In genomic region chr2:51969349-51969748, GRCh38 we compare ENCODE assay signal across 36 cellular contexts.
"Had no signal": no experiment of that assay in that cellular context is flagged by ENCODE, and none has a peak within 500 bp of the region (broad histone marks: within the 10 kb centered on the region; RNA-seq: fewer than 3 reads in every experiment).

No MANE protein-coding gene starts in this region.

- H3K36me3 Mint-ChIP-seq: activated CD4-positive, alpha-beta memory T cell treated with anti-CD3 and anti-CD28 coated beads for 36 hours; activated naive CD4-positive, alpha-beta T cell treated with anti-CD3 and anti-CD28 coated beads, Interleukin-2, amount 50 U/mL, for 72 hours; activated naive CD8-positive, alpha-beta T cell treated with anti-CD3 and anti-CD28 coated beads for 36 hours had no signal

- H3K27ac ChIP-seq: adrenal gland, body of pancreas, brain microvascular endothelial cell, breast epithelium, VCaP had no signal

- H3K27me3 ChIP-seq: adrenal gland, body of pancreas, brain microvascular endothelial cell, breast epithelium had no signal

- H3K4me1 Mint-ChIP-seq: activated B cell treated with CpG ODN at 0.5 μM for 24 hours; activated CD4-positive, alpha-beta T cell treated with anti-CD3 and anti-CD28 coated beads, Interleukin-2, amount 10 ng/mL, durations not matched to agents 24 days and 14 days; activated naive CD8-positive, alpha-beta T cell treated with anti-CD3 and anti-CD28 coated beads for 36 hours; activated T-helper 17 cell treated with anti-CD3 and anti-CD28 coated beads, Interleukin-2, amount 50 U/mL, for 72 hours had no signal

- H3K27me3 Mint-ChIP-seq: activated B cell treated with CpG ODN at 0.5 μM for 24 hours; activated CD4-positive, alpha-beta memory T cell treated with anti-CD3 and anti-CD28 coated beads for 36 hours; activated CD4-positive, alpha-beta T cell treated with anti-CD3 and anti-CD28 coated beads, Interleukin-2, amount 10 ng/mL, durations not matched to agents 24 days and 14 days; activated CD8-positive, alpha-beta T cell treated with anti-CD3 and anti-CD28 coated beads for 36 hours; activated naive CD8-positive, alpha-beta T cell treated with anti-CD3 and anti-CD28 coated beads for 36 hours; activated T-helper 17 cell treated with anti-CD3 and anti-CD28 coated beads, Interleukin-2, amount 50 U/mL, for 72 hours had no signal

- FAIRE-seq: astrocyte, TTC549 had no signal

- H3K4me3 ChIP-seq: adrenal gland, body of pancreas, breast epithelium had no signal

- ATAC-seq: activated CD8-positive, alpha-beta T cell treated with anti-CD3 and anti-CD28 coated beads for 36 hours; activated naive CD4-positive, alpha-beta T cell treated with anti-CD3 and anti-CD28 coated beads, Interleukin-2, amount 50 U/mL, for 72 hours; activated T-cell treated with anti-CD3 and anti-CD28 coated beads, Interleukin-2, amount 50 U/mL, for 4 hours; activated T-cell treated with anti-CD3 and anti-CD28 coated beads, Interleukin-2, amount 50 U/mL, for 72 hours; activated T-helper 17 cell treated with anti-CD3 and anti-CD28 coated beads, Interleukin-2, amount 50 U/mL, for 72 hours; body of pancreas had no signal

- H3K36me3 ChIP-seq: adrenal gland, brain microvascular endothelial cell, breast epithelium had no signal

- H3K9me3 Mint-ChIP-seq: activated B cell treated with CpG ODN at 0.5 μM for 24 hours had no signal

- H3K27ac Mint-ChIP-seq: activated B cell treated with CpG ODN at 0.5 μM for 24 hours; activated CD4-positive, alpha-beta memory T cell treated with anti-CD3 and anti-CD28 coated beads for 36 hours; activated CD4-positive, alpha-beta T cell treated with anti-CD3 and anti-CD28 coated beads, Interleukin-2, amount 10 ng/mL, durations not matched to agents 24 days and 14 days; activated CD8-positive, alpha-beta T cell treated with anti-CD3 and anti-CD28 coated beads for 36 hours; activated naive CD4-positive, alpha-beta T cell treated with anti-CD3 and anti-CD28 coated beads for 36 hours; activated naive CD4-positive, alpha-beta T cell treated with anti-CD3 and anti-CD28 coated beads, Interleukin-2, amount 50 U/mL, for 72 hours; activated naive CD8-positive, alpha-beta T cell treated with anti-CD3 and anti-CD28 coated beads for 36 hours; activated T-cell treated with anti-CD3 and anti-CD28 coated beads, Interleukin-2, amount 50 U/mL, for 72 hours; activated T-helper 1 cell treated with anti-CD3 and anti-CD28 coated beads, Interleukin-12 subunit alpha, Interleukin-12 subunit beta, Interleukin-2, Interleukin-4 antibody, amounts not matched to agents 30 ng/mL and 10 ng/mL and 1 ng/mL, durations not matched to agents 14 hours and 24 hours and 36 hours; activated T-helper 17 cell treated with anti-CD3 and anti-CD28 coated beads, Interleukin-2, amount 50 U/mL, for 72 hours; T-helper 1 cell treated with Interleukin-12 subunit alpha and Interleukin-12 subunit beta and Interleukin-4 antibody, amounts not matched to agents 30 μg/mL and 1 μg/mL, for 36 hours; T-helper 2 cell treated with Interferon-gamma antibody and Interleukin-4, amounts not matched to agents 5 μg/mL and 100 μg/mL, for 36 hours had no signal

- H3K9me3 ChIP-seq: adrenal gland, body of pancreas had no signal

- DNase-seq: activated B cell treated with CpG ODN at 0.5 μM for 24 hours; activated CD4-positive, alpha-beta memory T cell treated with anti-CD3 and anti-CD28 coated beads for 36 hours; activated CD4-positive, alpha-beta T cell treated with anti-CD3 and anti-CD28 coated beads for 4 hours; activated CD4-positive, alpha-beta T cell treated with anti-CD3 and anti-CD28 coated beads, Interleukin-2, amount 10 ng/mL, durations not matched to agents 24 days and 14 days; activated CD4-positive, alpha-beta T cell treated with anti-CD3 and anti-CD28 coated beads, Interleukin-2, amount 50 U/mL, for 1 hour; activated CD4-positive, alpha-beta T cell treated with anti-CD3 and anti-CD28 coated beads, Interleukin-2, amount 50 U/mL, for 4 hours; activated CD4-positive, CD25-positive, alpha-beta regulatory T cell treated with anti-CD3 and anti-CD28 coated beads, Interleukin-2, amount 50 U/mL, for 72 hours; activated CD8-positive, alpha-beta memory T cell treated with anti-CD3 and anti-CD28 coated beads, Interleukin-2, amount 50 U/mL, for 4 hours; activated CD8-positive, alpha-beta T cell treated with anti-CD3 and anti-CD28 coated beads for 36 hours; activated effector memory CD4-positive, alpha-beta T cell treated with anti-CD3 and anti-CD28 coated beads, Interleukin-2, amount 50 U/mL, for 16 hours; activated gamma-delta T cell treated with Interleukin-2 at 50 U/mL for 16 hours; activated naive CD4-positive, alpha-beta T cell; activated naive CD4-positive, alpha-beta T cell treated with anti-CD3 and anti-CD28 coated beads for 36 hours; activated naive CD4-positive, alpha-beta T cell treated with anti-CD3 and anti-CD28 coated beads, Interleukin-2, amount 50 U/mL, for 16 hours; activated naive CD8-positive, alpha-beta T cell treated with anti-CD3 and anti-CD28 coated beads for 36 hours; activated T-cell treated with anti-CD3 and anti-CD28 coated beads for 4 hours; activated T-cell treated with anti-CD3 and anti-CD28 coated beads, Interleukin-2, amount 50 U/mL, for 1 hour; activated T-cell treated with anti-CD3 and anti-CD28 coated beads, Interleukin-2, amount 50 U/mL, for 4 hours; activated T-cell treated with anti-CD3 and anti-CD28 coated beads, Interleukin-2, amount 50 U/mL, for 72 hours; adrenal gland; amniotic stem cell; aorta; body of pancreas; brain microvascular endothelial cell; central memory CD4-positive, alpha-beta T cell; T-helper 2 cell; T-helper 9 cell had no signal

- H3K4me1 ChIP-seq: adrenal gland, body of pancreas, breast epithelium had no signal

- H3K4me3 Mint-ChIP-seq: activated B cell treated with CpG ODN at 0.5 μM for 24 hours; activated CD4-positive, alpha-beta memory T cell treated with anti-CD3 and anti-CD28 coated beads for 36 hours; activated CD4-positive, alpha-beta T cell treated with anti-CD3 and anti-CD28 coated beads, Interleukin-2, amount 10 ng/mL, durations not matched to agents 24 days and 14 days; activated CD8-positive, alpha-beta T cell treated with anti-CD3 and anti-CD28 coated beads for 36 hours; activated naive CD4-positive, alpha-beta T cell treated with anti-CD3 and anti-CD28 coated beads for 36 hours; activated naive CD8-positive, alpha-beta T cell treated with anti-CD3 and anti-CD28 coated beads for 36 hours; activated T-cell treated with anti-CD3 and anti-CD28 coated beads, Interleukin-2, amount 50 U/mL, for 4 hours; activated T-cell treated with anti-CD3 and anti-CD28 coated beads, Interleukin-2, amount 50 U/mL, for 72 hours; activated T-helper 1 cell treated with anti-CD3 and anti-CD28 coated beads, Interleukin-12 subunit alpha, Interleukin-12 subunit beta, Interleukin-2, Interleukin-4 antibody, amounts not matched to agents 30 ng/mL and 10 ng/mL and 1 ng/mL, durations not matched to agents 14 hours and 24 hours and 36 hours; activated T-helper 17 cell treated with anti-CD3 and anti-CD28 coated beads, Interleukin-2, amount 50 U/mL, for 72 hours; T-helper 1 cell treated with Interleukin-12 subunit alpha and Interleukin-12 subunit beta and Interleukin-4 antibody, amounts not matched to agents 30 μg/mL and 1 μg/mL, for 36 hours; T-helper 2 cell treated with Interferon-gamma antibody and Interleukin-4, amounts not matched to agents 5 μg/mL and 100 μg/mL, for 36 hours had no signal
